Comparison of ENCODE assay signal across 14 cellular contexts in genomic region chrX:64642482-64642881, GRCh38.
DNase-seq lines count a peak whose midpoint lies in the region; ATAC-seq and TF ChIP-seq lines count a peak whose summit lies in the region.
"Had no signal": no experiment of that assay in that cellular context is flagged by ENCODE, and none has a peak within 500 bp of the region (broad histone marks: within the 10 kb centered on the region; RNA-seq: fewer than 3 reads in every experiment).

No MANE protein-coding gene starts in this region.

- CTCF ChIA-PET in PC-9 (lab: Charles Lee) = no interaction called here

- in situ Hi-C loops in GM13977 (cut with MboI; ENCODE audit: low pct_unique_long_range_greater_than_20kb, low sequenced_read_pairs, unreplicated experiment) = no loop called here

- TF ChIP-seq CTCF in GM13977 (IDR thresholded peaks at IDR 0.05; ENCODE audit: extremely low read depth, insufficient read depth, missing control alignments) (peak; percentile 60), PC-9 (conservative IDR thresholded peaks at IDR 0.05) (no peak; the same call in 1 of the 2 replicates)

- no peaks in the 10 kb centered on the region for H3K27me3 ChIP-seq in PC-9 (ENCODE audit: insufficient read depth, low read depth)
- H3K27me3 ChIP-seq in effector memory CD4-positive, alpha-beta T cell (replicated peaks; ENCODE audit: control insufficient read depth, insufficient read depth, low read length, poor library complexity, severe bottlenecking) = no peaks in the 10 kb centered on the region
- H3K27me3 ChIP-seq: transverse colon had no signal

- H3K4me3 ChIP-seq in PC-9 = no peak overlapping the region
- H3K4me3 ChIP-seq in effector memory CD4-positive, alpha-beta T cell (ENCODE audit: insufficient read depth, low read depth, low read length, poor library complexity, severe bottlenecking) = no peak overlapping the region
- H3K4me3 ChIP-seq: coronary artery, transverse colon had no signal

- H3K4me1 ChIP-seq in PC-9 (replicated peaks; ENCODE audit: insufficient read depth) = no peaks in the 10 kb centered on the region
- H3K4me1 ChIP-seq in effector memory CD4-positive, alpha-beta T cell (ENCODE audit: control insufficient read depth, insufficient read depth, low read length, poor library complexity, severe bottlenecking) = no peaks in the 10 kb centered on the region
- H3K4me1 ChIP-seq: transverse colon had no signal

- DNase-seq in DMS 273 (lab: John Stamatoyannopoulos, UW; ENCODE audit: unreplicated experiment) (peak; percentile 29), DMS 273 treated with DMSO at 0.1 percent for 48 hours (lab: John Stamatoyannopoulos, UW) (no peak), GM13977 (ENCODE audit: low spot score) (peak; percentile 4), RKO (ENCODE audit: low spot score) (peak; percentile 49), germinal center (ENCODE audit: low spot score) (peak; percentile 2), PC-9 (no peak)
- DNase-seq in effector memory CD4-positive, alpha-beta T cell = no peak
- DNase-seq: 8988T, midbrain, NCI-H2171, T-helper 17 cell, transverse colon had no signal

- intact Hi-C loops in PC-9 (cut with micrococcal nuclease; ENCODE audit: unreplicated experiment) = no loop called here

- no peak overlapping the region for H3K4me2 ChIP-seq in PC-9

- POLR2A ChIA-PET in PC-9 (lab: Charles Lee; ENCODE audit: unreplicated experiment) = no interaction called here

- no peaks in the 10 kb centered on the region for H3K9me3 ChIP-seq in PC-9 (ENCODE audit: insufficient read depth, low read depth)
- no peaks in the 10 kb centered on the region for H3K9me3 ChIP-seq in effector memory CD4-positive, alpha-beta T cell (ENCODE audit: control insufficient read depth, low read length)
- H3K9me3 ChIP-seq: transverse colon had no signal

- no peak overlapping the region for H2AFZ ChIP-seq in PC-9

- H3K36me3 ChIP-seq in PC-9 (ENCODE audit: low read depth) = no peaks in the 10 kb centered on the region
- no peaks in the 10 kb centered on the region for H3K36me3 ChIP-seq in effector memory CD4-positive, alpha-beta T cell (ENCODE audit: control insufficient read depth, insufficient read depth, low read length)
- H3K36me3 ChIP-seq: transverse colon had no signal

- ATAC-seq in HG03439 (IDR thresholded peaks at IDR 0.05; ENCODE audit: unreplicated experiment) = no peak
- ATAC-seq: T-helper 17 cell had no signal

- no peaks in the 10 kb centered on the region for H3F3A ChIP-seq in PC-9 (ENCODE audit: insufficient read depth, low read depth)

- no peaks in the 10 kb centered on the region for H3K9me2 ChIP-seq in PC-9 (ENCODE audit: insufficient read depth)

- H3K27ac ChIP-seq in PC-9 = no peak overlapping the region
- H3K27ac ChIP-seq in effector memory CD4-positive, alpha-beta T cell (ENCODE audit: insufficient read depth, low read length, poor library complexity, severe bottlenecking) = no peak overlapping the region
- H3K27ac ChIP-seq: coronary artery, transverse colon had no signal

- no peaks in the 10 kb centered on the region for H3K79me2 ChIP-seq in PC-9 (ENCODE audit: low read depth)

- H4K20me1 ChIP-seq in PC-9 (ENCODE audit: insufficient read depth) = no peaks in the 10 kb centered on the region

- BruUV-seq in PC-9 (replicated peaks; lab: Mats Ljungman, UMichigan) = no TSS peak

Comparison
In these comparisons a context has a peak if more than half of its experiments do, and no peak if none do; other contexts are left out.
1. DNase-seq: peak in DMS 273 (single experiment), GM13977 (single experiment), RKO (single experiment) and germinal center (single experiment); none in DMS 273 treated with DMSO at 0.1 percent for 48 hours (single experiment), PC-9 (0 of 2) and effector memory CD4-positive, alpha-beta T cell (0 of 3).